Comparison of ENCODE assay signal across 12 cellular contexts in genomic region chr9:36193049-36193448, GRCh38. TPM values are rescaled to one million over a fixed set of nuclear protein-coding genes. Genes with fewer than 3 reads are reported as not detected.
DNase-seq lines count a peak whose midpoint lies in the region; ATAC-seq, FAIRE-seq and TF ChIP-seq lines count a peak whose summit lies in the region.
"Had no signal": no experiment of that assay in that cellular context is flagged by ENCODE, and none has a peak within 500 bp of the region (broad histone marks: within the 10 kb centered on the region; RNA-seq: fewer than 3 reads in every experiment).

No MANE protein-coding gene starts in this region.

- H3K36me3 Mint-ChIP-seq in activated naive CD8-positive, alpha-beta T cell treated with anti-CD3 and anti-CD28 coated beads, Interleukin-2, amount 10 ng/mL, durations not matched to agents 7 days and 5 days = peaks cover 15% of the 10 kb centered on the region

- intact Hi-C loops in left ventricle myocardium inferior (cut with micrococcal nuclease) = no loop called here
- intact Hi-C loops in cardiac septum (cut with DNase I) = no loop called here
- intact Hi-C loops in left lung (cut with DNase I) = no loop called here
- intact Hi-C loops in thyroid gland (cut with DNase I) = no loop called here

- peak overlapping the region; percentile 14 for H3K27ac Mint-ChIP-seq in activated naive CD8-positive, alpha-beta T cell treated with anti-CD3 and anti-CD28 coated beads, Interleukin-2, amount 10 ng/mL, durations not matched to agents 7 days and 5 days

- no peak for FAIRE-seq in GM12891 (lab: Jason Lieb, UNC)
- FAIRE-seq: H54, TTC549 had no signal

- peaks cover 47% of the 10 kb centered on the region for H3K4me1 Mint-ChIP-seq in activated naive CD8-positive, alpha-beta T cell treated with anti-CD3 and anti-CD28 coated beads, Interleukin-2, amount 10 ng/mL, durations not matched to agents 7 days and 5 days

- no peaks in the 10 kb centered on the region for H3K9me3 Mint-ChIP-seq in activated naive CD8-positive, alpha-beta T cell treated with anti-CD3 and anti-CD28 coated beads, Interleukin-2, amount 10 ng/mL, durations not matched to agents 7 days and 5 days

- no peaks in the 10 kb centered on the region for H3K27me3 ChIP-seq in left ventricle myocardium inferior (ENCODE audit: low read depth)
- H3K27me3 ChIP-seq in left lung = no peaks in the 10 kb centered on the region
- no peaks in the 10 kb centered on the region for H3K27me3 ChIP-seq in thyroid gland

- peak overlapping the region; percentile 80 for H3K4me3 ChIP-seq in left ventricle myocardium inferior
- H3K4me3 ChIP-seq in left lung = peak overlapping the region; percentile 87 to 93
- no peak overlapping the region for H3K4me3 ChIP-seq in thyroid gland (replicated peaks in 1 of 3)

- peak overlapping the region; percentile 97 for H3K4me3 Mint-ChIP-seq in activated naive CD8-positive, alpha-beta T cell treated with anti-CD3 and anti-CD28 coated beads, Interleukin-2, amount 10 ng/mL, durations not matched to agents 7 days and 5 days

- no peak for ATAC-seq in activated naive CD8-positive, alpha-beta T cell treated with anti-CD3 and anti-CD28 coated beads, Interleukin-2, amount 10 ng/mL, durations not matched to agents 7 days and 5 days (ENCODE audit: low read depth)
- ATAC-seq in left lung (no peak), GM19351 (IDR thresholded peaks at IDR 0.05; ENCODE audit: unreplicated experiment) (no peak)

- POLR2A ChIA-PET in activated naive CD8-positive, alpha-beta T cell treated with anti-CD3 and anti-CD28 coated beads, Interleukin-2, amount 10 ng/mL, durations not matched to agents 7 days and 5 days (lab: Charles Lee) = interaction anchor here (1.0 to 1.1 kb wide), 2 partner anchors 13 to 20 kb away, joined by 3 read pairs; no protein-coding TSS in a partner anchor

- H3K36me3 ChIP-seq in left ventricle myocardium inferior (peaks cover 15% of the 10 kb centered on the region), left lung (peaks cover 0 to 27% of the 10 kb centered on the region in 2 donors), thyroid gland (peaks cover 1 to 5% of the 10 kb centered on the region in 2 donors)

- 47 to 55% methylated on average over 4 of the region's 4 CpGs for WGBS in thyroid gland, 2 donors

- peaks cover 9% of the 10 kb centered on the region for H3K27me3 Mint-ChIP-seq in activated naive CD8-positive, alpha-beta T cell treated with anti-CD3 and anti-CD28 coated beads, Interleukin-2, amount 10 ng/mL, durations not matched to agents 7 days and 5 days

- no peak for DNase-seq in left ventricle myocardium inferior
- no peak for DNase-seq in cardiac septum (ENCODE audit: low spot score)
- no peak for DNase-seq in activated naive CD8-positive, alpha-beta T cell treated with anti-CD3 and anti-CD28 coated beads, Interleukin-2, amount 10 ng/mL, durations not matched to agents 7 days and 5 days
- DNase-seq in left lung = no peak
- DNase-seq in thyroid gland = no peak
- no peak for DNase-seq in NK-92 treated with Interleukin-12 subunit alpha and Interleukin-12 subunit beta, amount 100 ng/mL, for 24 hours (lab: John Stamatoyannopoulos, UW)
- DNase-seq in GM12891 (ENCODE audit: insufficient read length, low spot score) = no peak
- DNase-seq: effector CD8-positive, alpha-beta T cell; MV-4-11 had no signal

- TF ChIP-seq POLR2A in thyroid gland (IDR thresholded peaks at IDR 0.05) (no peak), GM12891 (IDR thresholded peaks at IDR 0.05; ENCODE audit: low read depth, low read length) (no peak)

- H3K9me3 ChIP-seq in left ventricle myocardium inferior (replicated peaks) = no peaks in the 10 kb centered on the region
- no peaks in the 10 kb centered on the region for H3K9me3 ChIP-seq in left lung
- no peaks in the 10 kb centered on the region for H3K9me3 ChIP-seq in thyroid gland

- H3K4me1 ChIP-seq in left ventricle myocardium inferior (peaks cover 50% of the 10 kb centered on the region), left lung (peaks cover 34 to 54% of the 10 kb centered on the region in 2 donors), thyroid gland (peaks cover 37 to 38% of the 10 kb centered on the region in 2 donors)

- H3K27ac ChIP-seq in left ventricle myocardium inferior (replicated peaks) = no peak overlapping the region
- H3K27ac ChIP-seq in left lung = no peak overlapping the region
- peak overlapping the region in 2 of 3 donors; percentile 54 to 76 for H3K27ac ChIP-seq in thyroid gland

- TF ChIP-seq CTCF in left ventricle myocardium inferior (IDR thresholded peaks at IDR 0.05; ENCODE audit: borderline replicate concordance) = no peak
- TF ChIP-seq CTCF in left lung (IDR thresholded peaks at IDR 0.05) = no peak
- no peak for TF ChIP-seq CTCF in thyroid gland (IDR thresholded peaks at IDR 0.05)

TF ChIP-seq in GM12891, 5 proteins besides CTCF, POLR2A, EP300 and RAD21:
- no peak for TF ChIP-seq POLR2AphosphoS5 (IDR thresholded peaks at IDR 0.05; ENCODE audit: low read depth, low read length)
- no peak for TF ChIP-seq TAF1 (IDR thresholded peaks at IDR 0.05; ENCODE audit: low read depth, low read length)
- TF ChIP-seq PAX5 (IDR thresholded peaks at IDR 0.05; ENCODE audit: insufficient read depth, low read length, severe bottlenecking) = no peak
- TF ChIP-seq POU2F2 (IDR thresholded peaks at IDR 0.05; ENCODE audit: low read depth, low read length) = no peak
- no peak for TF ChIP-seq SPI1 (IDR thresholded peaks at IDR 0.05; ENCODE audit: low read depth, low read length)

RNA-seq across cellular contexts. Expression of gene CLTA, which starts 2.3 kb away (rescaled TPM):
- total RNA-seq in left ventricle myocardium inferior (60.4 TPM), cardiac septum (58.3 TPM), left lung (100 to 1,000 TPM; 199 to 219 TPM), thyroid gland (100 to 1,000 TPM; 215 to 373 (median 259) TPM)
- 100 to 1,000 TPM; 119 to 123 TPM for total RNA-seq in activated naive CD8-positive, alpha-beta T cell treated with anti-CD3 and anti-CD28 coated beads, Interleukin-2, amount 10 ng/mL, durations not matched to agents 7 days and 5 days
- polyA plus RNA-seq in GM12891 (2012; ENCODE audit: low read depth, missing spikeins) = 161 TPM

RNA-seq across cellular contexts. Expression of gene CCIN, which starts 23.9 kb away (rescaled TPM):
- total RNA-seq in left ventricle myocardium inferior = not detected
- total RNA-seq in cardiac septum = 0.16 TPM
- under 1 TPM; 0.14 to 0.26 TPM for total RNA-seq in activated naive CD8-positive, alpha-beta T cell treated with anti-CD3 and anti-CD28 coated beads, Interleukin-2, amount 10 ng/mL, durations not matched to agents 7 days and 5 days
- total RNA-seq in left lung = 1 to 10 TPM in 1 of 2 donors, under 1 TPM in 1; 0.67 to 1.5 TPM
- total RNA-seq in thyroid gland = under 1 TPM in 1 of 4 donors, not detected in 3; 0.40 TPM
- polyA plus RNA-seq in GM12891 (2012; ENCODE audit: low read depth, missing spikeins) = not detected

RNA-seq across cellular contexts. Expression of gene GLIPR2, which starts 56.5 kb away (rescaled TPM):
- total RNA-seq in left ventricle myocardium inferior (8.7 TPM), cardiac septum (6.6 TPM), left lung (10 to 100 TPM; 47.7 to 94.5 TPM), thyroid gland (10 to 100 TPM; 15.6 to 25.1 (median 20.4) TPM)
- total RNA-seq in activated naive CD8-positive, alpha-beta T cell treated with anti-CD3 and anti-CD28 coated beads, Interleukin-2, amount 10 ng/mL, durations not matched to agents 7 days and 5 days = 10 to 100 TPM; 56.5 to 58.1 TPM
- polyA plus RNA-seq in GM12891 (2012; ENCODE audit: low read depth, missing spikeins) = 2.3 TPM

Comparison
In these comparisons a context has a peak if more than half of its experiments do, and no peak if none do; other contexts are left out.
1. H3K27ac ChIP-seq: peak in thyroid gland (2 of 3); none in left ventricle myocardium inferior (single experiment) and left lung (0 of 2).
2. H3K4me3 ChIP-seq: peak in left ventricle myocardium inferior (single experiment) and left lung (2 of 2); none in thyroid gland (0 of 3).